In genomic region chr4:185235480-185236154, GRCh38 we compare ENCODE assay signal across 17 cellular contexts. TPM values are rescaled to one million over a fixed set of nuclear protein-coding genes. Genes with fewer than 3 reads are reported as not detected.
DNase-seq lines count a peak whose midpoint lies in the region; ATAC-seq and TF ChIP-seq lines count a peak whose summit lies in the region.
"Had no signal": no experiment of that assay in that cellular context is flagged by ENCODE, and none has a peak within 500 bp of the region (broad histone marks: within the 10 kb centered on the region; RNA-seq: fewer than 3 reads in every experiment).

No MANE protein-coding gene starts in this region.

- TF ChIP-seq POLR2A in uterus (IDR thresholded peaks at IDR 0.05): no peak

- H3K4me3 ChIP-seq in PC-9: no peak overlapping the region
- H3K4me3 ChIP-seq in uterus: no peak overlapping the region
- H3K4me3 ChIP-seq: adrenal gland, SJSA1 had no signal

- POLR2A ChIA-PET in PC-9 (lab: Charles Lee; ENCODE audit: unreplicated experiment): interaction anchor here (0.6 kb wide), 1 partner anchor 17 kb away, joined by 3 read pairs; no protein-coding TSS in a partner anchor

- no peaks in the 10 kb centered on the region for H3K9me2 ChIP-seq in PC-9 (ENCODE audit: insufficient read depth)

- H3K27ac ChIP-seq in PC-9: 0 out of 2 replicates have a peak overlapping the region, but pooled peaks have one; percentile 56
- H3K27ac ChIP-seq in foreskin keratinocyte: no peak overlapping the region
- peak overlapping the region in 1 of 2 donors; percentile 64 for H3K27ac ChIP-seq in uterus
- H3K27ac ChIP-seq: adrenal gland, parathyroid adenoma, SJSA1 had no signal

- H3K27ac Mint-ChIP-seq in nephron progenitor cell: peak overlapping the region; percentile 66
- H3K27ac Mint-ChIP-seq: activated B cell treated with CpG ODN at 0.5 μM for 24 hours; activated T-cell treated with anti-CD3 and anti-CD28 coated beads, Interleukin-2, amount 50 U/mL, for 24 hours had no signal

- H3K9me3 ChIP-seq in PC-9 (ENCODE audit: insufficient read depth, low read depth) (0 out of 2 replicates have a peak, but pooled peaks cover 3% of the 10 kb centered on the region), uterus (no peaks in the 10 kb centered on the region)
- H3K9me3 ChIP-seq: adrenal gland, SJSA1 had no signal

- CTCF ChIA-PET in PC-9 (lab: Charles Lee): no interaction called here

- H3K36me3 Mint-ChIP-seq in nephron progenitor cell (ENCODE audit: low read depth): peaks cover 18% of the 10 kb centered on the region

- H3F3A ChIP-seq in PC-9 (ENCODE audit: insufficient read depth, low read depth): no peaks in the 10 kb centered on the region

- no peaks in the 10 kb centered on the region for H4K20me1 ChIP-seq in PC-9 (ENCODE audit: insufficient read depth)

- no peaks in the 10 kb centered on the region for H3K27me3 Mint-ChIP-seq in nephron progenitor cell (ENCODE audit: low read depth, poor library complexity)
- H3K27me3 Mint-ChIP-seq: activated B cell treated with CpG ODN at 0.5 μM for 24 hours; activated T-cell treated with anti-CD3 and anti-CD28 coated beads, Interleukin-2, amount 50 U/mL, for 24 hours had no signal

- BruUV-seq in PC-9 (replicated peaks; lab: Mats Ljungman, UMichigan): no TSS peak

- no peak overlapping the region for H2AFZ ChIP-seq in PC-9
- H2AFZ ChIP-seq: parathyroid adenoma had no signal

- H3K27me3 ChIP-seq in PC-9 (ENCODE audit: insufficient read depth, low read depth) (no peaks in the 10 kb centered on the region), foreskin keratinocyte (no peaks in the 10 kb centered on the region), uterus (no peaks in the 10 kb centered on the region)
- H3K27me3 ChIP-seq: adrenal gland, SJSA1 had no signal

- intact Hi-C loops in PC-9 (cut with micrococcal nuclease; ENCODE audit: unreplicated experiment): no loop called here
- intact Hi-C loops in uterus (cut with DNase I; ENCODE audit: low total_unique reads): no loop called here

- H3K36me3 ChIP-seq in PC-9 (ENCODE audit: low read depth) (no peaks in the 10 kb centered on the region), uterus (no peaks in the 10 kb centered on the region)
- H3K36me3 ChIP-seq: adrenal gland had no signal

- ATAC-seq in foreskin keratinocyte (peak; percentile 74), HG03159 (IDR thresholded peaks at IDR 0.05; ENCODE audit: unreplicated experiment) (no peak)

- H3K4me1 ChIP-seq in PC-9 (replicated peaks; ENCODE audit: insufficient read depth) (peaks cover 20% of the 10 kb centered on the region), foreskin keratinocyte (no peaks in the 10 kb centered on the region), uterus (peaks cover 0 to 5% of the 10 kb centered on the region in 2 donors)
- H3K4me1 ChIP-seq: parathyroid adenoma had no signal

- peaks cover 22% of the 10 kb centered on the region for H3K9me3 Mint-ChIP-seq in nephron progenitor cell
- H3K9me3 Mint-ChIP-seq: activated B cell treated with CpG ODN at 0.5 μM for 24 hours; activated T-cell treated with anti-CD3 and anti-CD28 coated beads, Interleukin-2, amount 50 U/mL, for 24 hours had no signal

- H3K4me1 Mint-ChIP-seq in nephron progenitor cell: peaks cover 27% of the 10 kb centered on the region

- 0 out of 2 replicates have a peak, but pooled peaks cover 8% of the 10 kb centered on the region for H3K79me2 ChIP-seq in PC-9 (ENCODE audit: low read depth)

- TF ChIP-seq CTCF in PC-9 (conservative IDR thresholded peaks at IDR 0.05) (no peak), foreskin keratinocyte (conservative IDR thresholded peaks at IDR 0.05) (no peak), nephron progenitor cell (IDR thresholded peaks at IDR 0.05) (no peak), uterus (IDR thresholded peaks at IDR 0.05) (no peak)

- H3K4me2 ChIP-seq in PC-9: peak overlapping the region; percentile 73

- H3K4me3 Mint-ChIP-seq in nephron progenitor cell: no peak overlapping the region
- H3K4me3 Mint-ChIP-seq: activated B cell treated with CpG ODN at 0.5 μM for 24 hours; activated T-cell treated with anti-CD3 and anti-CD28 coated beads, Interleukin-2, amount 50 U/mL, for 24 hours had no signal

- DNase-seq in Daoy (ENCODE audit: low read depth) (peak; percentile 49), PC-9 (peak; percentile 44 to 82), foreskin keratinocyte (peak; percentile 15 to 18), nephron progenitor cell (no peak), uterus (no peak), SW480 (ENCODE audit: low spot score) (no peak), HCEC 1CT (no peak)
- DNase-seq: activated B cell treated with CpG ODN at 0.5 μM for 24 hours; activated T-cell treated with anti-CD3 and anti-CD28 coated beads, Interleukin-2, amount 50 U/mL, for 24 hours; adrenal gland; GF-D8; NCI-H1417 treated with DMSO at 0.1 percent for 48 hours; NCI-H526 treated with DMSO at 0.1 percent for 48 hours; stimulated activated CD4-positive, alpha-beta T cell treated with anti-CD3 and anti-CD28 coated beads, Interleukin-2, amount 100 ng/mL, for 24 hours had no signal

RNA-seq across cellular contexts. Expression of gene SNX25, which starts 26.2 kb away (rescaled TPM):
- 12.6 and 14.8 TPM in 2 replicates for total RNA-seq in Daoy (2014; rRNA removed; shearing (Covaris generic))
- 18.0 and 20.1 TPM in 2 replicates for total RNA-seq in PC-9 (2021)
- 9.8 and 10.5 TPM in 2 replicates for total RNA-seq in foreskin keratinocyte
- polyA plus RNA-seq in foreskin keratinocyte: 2.9 and 3.3 TPM in 2 replicates
- total RNA-seq in uterus: 100 to 1,000 TPM in 1 of 4 donors, 10 to 100 TPM in 2, 1 to 10 TPM in 1; 7.1 to 113 (median 20.9) TPM

RNA-seq across cellular contexts. Expression of gene CFAP97, which starts 31.8 kb away (rescaled TPM):
- 19.6 and 22.3 TPM in 2 replicates for total RNA-seq in Daoy (2014; rRNA removed; shearing (Covaris generic))
- total RNA-seq in PC-9 (2021) (33.4 and 48.2 TPM in 2 replicates), foreskin keratinocyte (28.4 and 29.9 TPM in 2 replicates), uterus (10 to 100 TPM; 20.9 to 63.1 (median 42.0) TPM)
- 4.8 and 6.2 TPM in 2 replicates for polyA plus RNA-seq in foreskin keratinocyte

Comparison
In these comparisons a context has a peak if more than half of its experiments do, and no peak if none do; other contexts are left out.
1. DNase-seq: peak in Daoy (single experiment), PC-9 (2 of 2) and foreskin keratinocyte (2 of 2); none in nephron progenitor cell (single experiment), uterus (0 of 2), SW480 (single experiment) and HCEC 1CT (single experiment).